Comparison of ENCODE assay signal across 14 cellular contexts in the genomic region with DNA sequence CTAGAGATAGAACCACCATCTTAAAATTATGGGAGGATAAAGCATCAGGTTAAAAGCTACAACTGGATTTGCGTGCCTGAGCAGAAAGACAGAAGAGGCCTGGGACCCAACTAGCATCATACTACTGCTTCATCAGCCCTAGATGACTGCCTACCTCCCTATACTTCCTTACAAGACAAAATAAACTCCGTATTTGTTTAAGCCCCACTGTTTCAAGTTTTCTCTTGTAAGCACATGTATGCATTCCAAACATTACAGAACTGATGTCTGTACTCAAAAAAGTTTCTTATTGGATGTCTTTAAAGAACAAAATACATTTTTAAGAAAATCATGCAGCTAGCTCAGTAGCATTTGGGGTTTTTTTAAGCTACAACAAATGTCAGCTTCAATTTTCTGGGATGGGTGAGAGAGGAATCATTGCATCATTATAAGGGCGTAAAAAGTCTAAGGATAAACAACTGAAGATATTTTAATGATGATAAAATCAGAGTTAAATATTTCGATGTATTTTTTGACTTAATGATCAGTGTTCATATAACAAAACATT.
A peak's percentile ranks its signal among the peaks of the same experiment; 100 is the strongest.
DNase-seq lines count a peak whose midpoint lies in the region; ATAC-seq and TF ChIP-seq lines count a peak whose summit lies in the region.
"Had no signal": no experiment of that assay in that cellular context is flagged by ENCODE, and none has a peak within 500 bp of the region (broad histone marks: within the 10 kb centered on the region; RNA-seq: fewer than 3 reads in every experiment).

No MANE protein-coding gene starts in this region.

- POLR2A ChIA-PET in IMR-90 (lab: Charles Lee; ENCODE audit: unreplicated experiment): interaction anchor here (0.6 kb wide), 1 partner anchor 13 kb away, joined by 3 read pairs; no protein-coding TSS in a partner anchor

- no peak for TF ChIP-seq RAD21 in IMR-90 (IDR thresholded peaks at IDR 0.05; ENCODE audit: low read length)

- H3K36me3 ChIP-seq in IMR-90 (ENCODE audit: control insufficient read depth, insufficient read depth, low read length) (no peaks in the 10 kb centered on the region), SK-N-MC (ENCODE audit: insufficient read depth, low read length) (no peaks in the 10 kb centered on the region)
- H3K36me3 ChIP-seq: HAP-1 had no signal

- no peak overlapping the region for H2BK5ac ChIP-seq in IMR-90 (ENCODE audit: low read depth, low read length, poor library complexity, severe bottlenecking)

- intact Hi-C loops in IMR-90 (cut with micrococcal nuclease): no loop called here
- intact Hi-C loops in activated T-helper 2 cell treated with anti-CD3 and anti-CD28 coated beads, Interferon-gamma antibody, Interleukin-2, Interleukin-4, amounts not matched to agents 10 μg/mL and 5 μg/mL and 100 μg/mL, durations not matched to agents 14 hours and 24 hours and 36 hours (cut with micrococcal nuclease): no loop called here

- peaks cover 4% of the 10 kb centered on the region in 2 experiments; a peak in 1 of 4 replicates for H3K79me1 ChIP-seq in IMR-90 (ENCODE audit: low read depth in 1 of 2, low read length in 2 of 2)

- no peak overlapping the region for H3K4me3 ChIP-seq in IMR-90 (ENCODE audit: insufficient read depth, low read depth, low read length)
- H3K4me3 ChIP-seq in SK-N-MC: peak overlapping the region; percentile 6; the same call in 1 of the 2 replicates
- H3K4me3 ChIP-seq: A549, HAP-1 had no signal

- no peak overlapping the region for H3K56ac ChIP-seq in IMR-90 (ENCODE audit: extremely low read depth, insufficient read depth, low read length)

- ATAC-seq in IMR-90 (ENCODE audit: low read depth): peak; percentile 61
- ATAC-seq: A549; CD8-positive, alpha-beta T cell had no signal

- H3K4me1 Mint-ChIP-seq in osteocyte (ENCODE audit: unreplicated experiment): peaks cover 36% of the 10 kb centered on the region
- no peaks in the 10 kb centered on the region for H3K4me1 Mint-ChIP-seq in activated T-helper 2 cell treated with anti-CD3 and anti-CD28 coated beads, Interferon-gamma antibody, Interleukin-2, Interleukin-4, amounts not matched to agents 10 μg/mL and 5 μg/mL and 100 μg/mL, durations not matched to agents 14 hours and 24 hours and 36 hours (ENCODE audit: low read depth)
- H3K4me1 Mint-ChIP-seq: CD14-positive monocyte had no signal

- no peak for DNase-seq in IMR-90
- no peak for DNase-seq in SK-N-MC (ENCODE audit: low read depth, low spot score)
- peak; percentile 59 for DNase-seq in dedifferentiated amniotic fluid mesenchymal stem cell (ENCODE audit: extremely low spot score)
- DNase-seq in osteocyte (ENCODE audit: extremely low spot score, unreplicated experiment): no peak
- no peak for DNase-seq in activated T-helper 2 cell treated with anti-CD3 and anti-CD28 coated beads, Interferon-gamma antibody, Interleukin-2, Interleukin-4, amounts not matched to agents 10 μg/mL and 5 μg/mL and 100 μg/mL, durations not matched to agents 14 hours and 24 hours and 36 hours (ENCODE audit: low spot score)
- DNase-seq in AG08396 (ENCODE audit: low spot score): no peak
- DNase-seq: CD8-positive, alpha-beta T cell; COR-L47; DMS153; DMS79 treated with DMSO at 0.1 percent for 48 hours; GDM1 had no signal

- no peak overlapping the region for H3K27ac ChIP-seq in IMR-90 (ENCODE audit: insufficient read depth, low read length)
- peak overlapping the region; percentile 44 for H3K27ac ChIP-seq in SK-N-MC
- H3K27ac ChIP-seq: A549 had no signal

- no peaks in the 10 kb centered on the region for H4K20me1 ChIP-seq in IMR-90 (ENCODE audit: insufficient read depth, low read length)

- TF ChIP-seq CTCF in IMR-90 (conservative IDR thresholded peaks at IDR 0.05; ENCODE audit: low read depth, low read length) (no peak), osteocyte (IDR thresholded peaks at IDR 0.05) (no peak)

- no CpG with 5 or more reads among the region's 4 CpGs for WGBS in IMR-90 (ENCODE audit: extremely low coverage in 2 of 2, insufficient read length in 1 of 2), 2 experiments

- no peak for TF ChIP-seq POLR2A in IMR-90 (IDR thresholded peaks at IDR 0.05; ENCODE audit: low read depth, low read length)

- dilution Hi-C loops in IMR-90 (cut with HindIII; ENCODE audit: low sequenced_read_pairs, unreplicated experiment): no loop called here

- H3K4me1 ChIP-seq in IMR-90 (ENCODE audit: control insufficient read depth, insufficient read depth, low read length): 0 out of 2 replicates have a peak, but pooled peaks cover 1% of the 10 kb centered on the region
- H3K4me1 ChIP-seq: A549, HAP-1 had no signal

- H3K9me3 ChIP-seq in IMR-90 (ENCODE audit: control insufficient read depth, insufficient read depth, low read length): 0 out of 2 replicates have a peak, but pooled peaks cover 3% of the 10 kb centered on the region
- no peaks in the 10 kb centered on the region for H3K9me3 ChIP-seq in SK-N-MC (ENCODE audit: low read depth, low read length)
- H3K9me3 ChIP-seq: HAP-1 had no signal

- H4K5ac ChIP-seq in IMR-90 (ENCODE audit: low read depth, low read length): no peak overlapping the region

- H2BK20ac ChIP-seq in IMR-90 (ENCODE audit: low read depth, low read length): no peak overlapping the region

- H3K27ac Mint-ChIP-seq in osteocyte (ENCODE audit: unreplicated experiment): peak overlapping the region; percentile 78
- H3K27ac Mint-ChIP-seq in activated T-helper 2 cell treated with anti-CD3 and anti-CD28 coated beads, Interferon-gamma antibody, Interleukin-2, Interleukin-4, amounts not matched to agents 10 μg/mL and 5 μg/mL and 100 μg/mL, durations not matched to agents 14 hours and 24 hours and 36 hours: no peak overlapping the region
- H3K27ac Mint-ChIP-seq: CD14-positive monocyte; CD8-positive, alpha-beta T cell had no signal

- no peak overlapping the region for H3K4me2 ChIP-seq in IMR-90 (ENCODE audit: low read depth, low read length)
- H3K4me2 ChIP-seq: A549 had no signal

- no peak overlapping the region for H2BK15ac ChIP-seq in IMR-90 (ENCODE audit: low read depth, low read length)

- H3K9ac ChIP-seq in IMR-90 (ENCODE audit: low read depth, low read length) (no peak overlapping the region), SK-N-MC (ENCODE audit: insufficient read length) (peak overlapping the region; percentile 24)

- H3K36me3 Mint-ChIP-seq in osteocyte (ENCODE audit: unreplicated experiment): peaks cover 8% of the 10 kb centered on the region
- no peaks in the 10 kb centered on the region for H3K36me3 Mint-ChIP-seq in activated T-helper 2 cell treated with anti-CD3 and anti-CD28 coated beads, Interferon-gamma antibody, Interleukin-2, Interleukin-4, amounts not matched to agents 10 μg/mL and 5 μg/mL and 100 μg/mL, durations not matched to agents 14 hours and 24 hours and 36 hours (ENCODE audit: low read depth)
- H3K36me3 Mint-ChIP-seq: CD14-positive monocyte had no signal

- H4K91ac ChIP-seq in IMR-90 (ENCODE audit: insufficient read depth, low read depth, low read length): no peak overlapping the region

- no peak overlapping the region for H2AK5ac ChIP-seq in IMR-90 (ENCODE audit: low read depth, low read length)

- H3K27me3 ChIP-seq in IMR-90 (ENCODE audit: control insufficient read depth, insufficient read depth, low read length): no peaks in the 10 kb centered on the region

- no peak overlapping the region for H2AK9ac ChIP-seq in IMR-90 (replicated peaks; ENCODE audit: low read depth, low read length, poor library complexity)

- in situ Hi-C loops in IMR-90 (cut with MboI; ENCODE audit: low sequenced_read_pairs): no loop called here

- H3K14ac ChIP-seq in IMR-90 (replicated peaks; ENCODE audit: low read depth, low read length): no peak overlapping the region

- no peaks in the 10 kb centered on the region for H3K27me3 Mint-ChIP-seq in osteocyte (ENCODE audit: unreplicated experiment)
- H3K27me3 Mint-ChIP-seq in activated T-helper 2 cell treated with anti-CD3 and anti-CD28 coated beads, Interferon-gamma antibody, Interleukin-2, Interleukin-4, amounts not matched to agents 10 μg/mL and 5 μg/mL and 100 μg/mL, durations not matched to agents 14 hours and 24 hours and 36 hours (ENCODE audit: low read depth): no peaks in the 10 kb centered on the region

- no peak overlapping the region for H4K8ac ChIP-seq in IMR-90 (ENCODE audit: low read depth in 2 of 2, low read length in 2 of 2)

- BruUV-seq in IMR-90 (replicated peaks; lab: Mats Ljungman, UMichigan): no TSS peak

- H3K9me1 ChIP-seq in IMR-90 (ENCODE audit: insufficient read depth, low read length): no peaks in the 10 kb centered on the region; the same call in 1 of the 2 replicates

- peak overlapping the region; percentile 16 for H3K4me3 Mint-ChIP-seq in osteocyte (ENCODE audit: unreplicated experiment)
- H3K4me3 Mint-ChIP-seq in activated T-helper 2 cell treated with anti-CD3 and anti-CD28 coated beads, Interferon-gamma antibody, Interleukin-2, Interleukin-4, amounts not matched to agents 10 μg/mL and 5 μg/mL and 100 μg/mL, durations not matched to agents 14 hours and 24 hours and 36 hours (ENCODE audit: low read depth): no peak overlapping the region
- H3K4me3 Mint-ChIP-seq: CD14-positive monocyte; CD8-positive, alpha-beta T cell had no signal

- no peak overlapping the region for H3K4ac ChIP-seq in IMR-90 (ENCODE audit: low read depth, low read length)

- no peak overlapping the region for H3K18ac ChIP-seq in IMR-90 (ENCODE audit: low read depth, low read length)

- H3K9me3 Mint-ChIP-seq in osteocyte (ENCODE audit: unreplicated experiment): peaks cover 10% of the 10 kb centered on the region
- peaks cover 10% of the 10 kb centered on the region for H3K9me3 Mint-ChIP-seq in activated T-helper 2 cell treated with anti-CD3 and anti-CD28 coated beads, Interferon-gamma antibody, Interleukin-2, Interleukin-4, amounts not matched to agents 10 μg/mL and 5 μg/mL and 100 μg/mL, durations not matched to agents 14 hours and 24 hours and 36 hours
- H3K9me3 Mint-ChIP-seq: CD8-positive, alpha-beta T cell had no signal

- no peak overlapping the region for H2BK120ac ChIP-seq in IMR-90 (ENCODE audit: low read depth, low read length)

- no peak overlapping the region for H3K23ac ChIP-seq in IMR-90 (ENCODE audit: low read depth, low read length)

- no peak overlapping the region for H2AFZ ChIP-seq in IMR-90 (replicated peaks; ENCODE audit: low read length, poor library complexity)

- CTCF ChIA-PET in IMR-90 (lab: Yijun Ruan, JAX): no interaction called here

TF ChIP-seq in IMR-90, 13 proteins besides CTCF, POLR2A, EP300 and RAD21:
- peak; percentile 23; the same call in 1 of the 2 replicates for TF ChIP-seq CEBPB (IDR thresholded peaks at IDR 0.05; ENCODE audit: low read depth, low read length)
- TF ChIP-seq, protein P1, sequence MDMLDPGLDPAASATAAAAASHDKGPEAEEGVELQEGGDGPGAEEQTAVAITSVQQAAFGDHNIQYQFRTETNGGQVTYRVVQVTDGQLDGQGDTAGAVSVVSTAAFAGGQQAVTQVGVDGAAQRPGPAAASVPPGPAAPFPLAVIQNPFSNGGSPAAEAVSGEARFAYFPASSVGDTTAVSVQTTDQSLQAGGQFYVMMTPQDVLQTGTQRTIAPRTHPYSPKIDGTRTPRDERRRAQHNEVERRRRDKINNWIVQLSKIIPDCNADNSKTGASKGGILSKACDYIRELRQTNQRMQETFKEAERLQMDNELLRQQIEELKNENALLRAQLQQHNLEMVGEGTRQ (IDR thresholded peaks at IDR 0.05; ENCODE audit: low read depth, low read length): no peak
